8 cellular contexts compared by ENCODE assay signal in genomic region chr11:30322826-30323710, GRCh38. TPM values are rescaled to one million over a fixed set of nuclear protein-coding genes. Genes with fewer than 3 reads are reported as not detected.
DNase-seq lines count a peak whose midpoint lies in the region; ATAC-seq and TF ChIP-seq lines count a peak whose summit lies in the region.

TSS of gene ARL14EP (plus strand) at chr11:30323104. CDS start at chr11:30330949, 7,845 bp downstream.

- under 1% methylated on average over 51 of the region's 51 CpGs for WGBS in prostate gland
- WGBS in urinary bladder = under 1% methylated on average over 51 of the region's 51 CpGs

- TF ChIP-seq CTCF in GM13977 (IDR thresholded peaks at IDR 0.05; ENCODE audit: extremely low read depth, insufficient read depth, missing control alignments) = no peak
- TF ChIP-seq CTCF in left ventricle myocardium inferior (IDR thresholded peaks at IDR 0.05; ENCODE audit: borderline replicate concordance) = no peak
- no peak for TF ChIP-seq CTCF in prostate gland (IDR thresholded peaks at IDR 0.05)

- H3K4me3 ChIP-seq in left ventricle myocardium inferior = peak within 1 kb of the TSS; percentile 86
- H3K4me3 ChIP-seq in prostate gland = peak within 1 kb of the TSS; percentile 72 to 75
- peak within 1 kb of the TSS; percentile 75 for H3K4me3 ChIP-seq in urinary bladder (ENCODE audit: low read depth, low read length)

- peak; percentile 92 for ATAC-seq in HG02884 (IDR thresholded peaks at IDR 0.05; ENCODE audit: unreplicated experiment)
- peak; percentile 89 for ATAC-seq in T-helper 17 cell

- no peaks in the 10 kb centered on the region for H3K36me3 ChIP-seq in left ventricle myocardium inferior
- no peaks in the 10 kb centered on the region for H3K36me3 ChIP-seq in prostate gland
- peaks cover 3% of the 10 kb centered on the region for H3K36me3 ChIP-seq in urinary bladder (ENCODE audit: insufficient read depth)

- intact Hi-C loops in left ventricle myocardium inferior (cut with micrococcal nuclease) (no loop called here), prostate gland (cut with DNase I) (loop anchor here (10.0 kb wide), 1 partner anchor 188 kb away; no protein-coding TSS in a partner anchor)

- H3K27me3 ChIP-seq in left ventricle myocardium inferior (ENCODE audit: low read depth) (no peaks in the 10 kb centered on the region), prostate gland (replicated peaks; ENCODE audit: insufficient read depth) (no peaks in the 10 kb centered on the region)

- H3K27ac ChIP-seq in left ventricle myocardium inferior (replicated peaks) = peak within 1 kb of the TSS; percentile 90
- peak within 1 kb of the TSS; percentile 79 to 82 for H3K27ac ChIP-seq in prostate gland
- H3K27ac ChIP-seq in urinary bladder (ENCODE audit: low read depth) = peak within 1 kb of the TSS; percentile 53

- TF ChIP-seq POLR2A in prostate gland (IDR thresholded peaks at IDR 0.05) = peak; percentile 75

- peaks cover 6% of the 10 kb centered on the region for H3K36me3 Mint-ChIP-seq in T-helper 17 cell (ENCODE audit: low read depth)

- DNase-seq in GM13977 (ENCODE audit: low spot score) = peak; percentile 79
- peak; percentile 80 for DNase-seq in NCI-H1694 (lab: John Stamatoyannopoulos, UW)
- peak; percentile 70 to 75 (median 70) for DNase-seq in T-helper 17 cell
- DNase-seq in amygdala (lab: John Stamatoyannopoulos, UW) = peak; percentile 24 to 95 (median 88)
- peak; percentile 94 for DNase-seq in left ventricle myocardium inferior
- peak; percentile 92 for DNase-seq in prostate gland (ENCODE audit: low spot score)

- H3K4me1 ChIP-seq in left ventricle myocardium inferior = peaks cover 51% of the 10 kb centered on the region
- H3K4me1 ChIP-seq in prostate gland (replicated peaks) = no peaks in the 10 kb centered on the region
- no peaks in the 10 kb centered on the region for H3K4me1 ChIP-seq in urinary bladder (ENCODE audit: insufficient read depth)

- in situ Hi-C loops in GM13977 (cut with MboI; ENCODE audit: low pct_unique_long_range_greater_than_20kb, low sequenced_read_pairs, unreplicated experiment) = no loop called here

- H3K27ac Mint-ChIP-seq in T-helper 17 cell = peak within 1 kb of the TSS; percentile 98

- peak within 1 kb of the TSS; percentile 98 for H3K4me3 Mint-ChIP-seq in T-helper 17 cell

- peaks cover 34% of the 10 kb centered on the region for H3K4me1 Mint-ChIP-seq in T-helper 17 cell

- H3K9me3 ChIP-seq in T-helper 17 cell (ENCODE audit: control insufficient read depth, low read length, poor library complexity, severe bottlenecking) (no peaks in the 10 kb centered on the region), left ventricle myocardium inferior (replicated peaks) (no peaks in the 10 kb centered on the region), prostate gland (no peaks in the 10 kb centered on the region)

- peaks cover 17% of the 10 kb centered on the region for H3K27me3 Mint-ChIP-seq in T-helper 17 cell

RNA-seq across cellular contexts. Expression of gene ARL14EP, which starts in this region (rescaled TPM):
- total RNA-seq in T-helper 17 cell = 10 to 100 TPM; 28.4 to 34.1 TPM
- total RNA-seq in left ventricle myocardium inferior = 36.5 TPM
- 10 to 100 TPM; 26.0 to 27.9 TPM for total RNA-seq in prostate gland
- 43.7 TPM for total RNA-seq in urinary bladder
- polyA plus RNA-seq in urinary bladder = 18.7 TPM

Comparison
In these comparisons a context has a peak if more than half of its experiments do, and no peak if none do; other contexts are left out.
1. Peak in every context shown above with its lines: DNase-seq, ATAC-seq, H3K4me3 ChIP-seq and H3K27ac ChIP-seq.